In genomic region chr22:42185915-42186439, GRCh38 we compare ENCODE assay signal across 16 cellular contexts. TPM values are rescaled to one million over a fixed set of nuclear protein-coding genes. Genes with fewer than 3 reads are reported as not detected.
DNase-seq lines count a peak whose midpoint lies in the region; ATAC-seq and TF ChIP-seq lines count a peak whose summit lies in the region.
"Had no signal": no experiment of that assay in that cellular context is flagged by ENCODE, and none has a peak within 500 bp of the region (broad histone marks: within the 10 kb centered on the region; RNA-seq: fewer than 3 reads in every experiment).

No MANE protein-coding gene starts in this region.

- intact Hi-C loops in CD4-positive, alpha-beta T cell (cut with DNase I, micrococcal nuclease) = no loop called here

- CTCF ChIA-PET in CD4-positive, alpha-beta T cell (lab: Charles Lee) = interaction anchor here (0.5 to 2.2 kb wide), 2 partner anchors 16 to 582 kb away, joined by 5 to 6 read pairs; no protein-coding TSS in a partner anchor

- no peaks in the 10 kb centered on the region for H3K9me3 Mint-ChIP-seq in CD4-positive, alpha-beta T cell
- no peaks in the 10 kb centered on the region for H3K9me3 Mint-ChIP-seq in effector memory CD8-positive, alpha-beta T cell

- no peaks in the 10 kb centered on the region for H3K9me3 ChIP-seq in CD4-positive, alpha-beta T cell (ENCODE audit: control insufficient read depth, low read length)
- H3K9me3 ChIP-seq: Peyer's patch had no signal

- POLR2A ChIA-PET in CD4-positive, alpha-beta T cell (lab: Charles Lee) = no interaction called here

- peaks cover 9% of the 10 kb centered on the region for H3K36me3 Mint-ChIP-seq in CD4-positive, alpha-beta T cell (ENCODE audit: low read depth)
- H3K36me3 Mint-ChIP-seq in effector memory CD8-positive, alpha-beta T cell (ENCODE audit: insufficient read depth) = peaks cover 14% of the 10 kb centered on the region

- no peak overlapping the region for H3K4me3 Mint-ChIP-seq in CD4-positive, alpha-beta T cell
- no peak overlapping the region for H3K4me3 Mint-ChIP-seq in effector memory CD8-positive, alpha-beta T cell
- H3K4me3 Mint-ChIP-seq: B cell had no signal

- no peak overlapping the region for H3K27ac ChIP-seq in CD4-positive, alpha-beta T cell (ENCODE audit: low read depth, low read length)
- H3K27ac ChIP-seq: Peyer's patch had no signal

- DNase-seq in NCI-H2196 (lab: John Stamatoyannopoulos, UW; ENCODE audit: unreplicated experiment) (peak; percentile 18), NCI-H2196 treated with DMSO at 0.1 percent for 48 hours (lab: John Stamatoyannopoulos, UW; ENCODE audit: unreplicated experiment) (no peak), NCI-H1417 treated with DMSO at 0.1 percent for 48 hours (lab: John Stamatoyannopoulos, UW) (peak; percentile 22), NCI-H1105 treated with DMSO at 0.1 percent for 48 hours (lab: John Stamatoyannopoulos, UW) (no peak), NCI-H187 treated with DMSO at 0.1 percent for 48 hours (lab: John Stamatoyannopoulos, UW) (no peak)
- DNase-seq in CD4-positive, alpha-beta T cell = no peak
- DNase-seq in effector memory CD8-positive, alpha-beta T cell = no peak
- no peak for DNase-seq in central memory CD4-positive, alpha-beta T cell
- DNase-seq: DMS53; NCI-H2029 treated with DMSO at 0.1 percent for 48 hours; NCI-H2227 treated with DMSO at 0.1 percent for 48 hours; NCI-H524 treated with DMSO at 0.1 percent for 48 hours; NK-92 treated with Interleukin-12 subunit alpha and Interleukin-12 subunit beta, amount 100 ng/mL, for 24 hours; Peyer's patch had no signal

- H3K4me1 Mint-ChIP-seq in CD4-positive, alpha-beta T cell (ENCODE audit: low read depth) = peaks cover 94% of the 10 kb centered on the region
- H3K4me1 Mint-ChIP-seq in effector memory CD8-positive, alpha-beta T cell (ENCODE audit: low read depth in 2 of 2) = peaks cover 38 to 64% of the 10 kb centered on the region in 2 donors

- no peaks in the 10 kb centered on the region for H3K27me3 ChIP-seq in CD4-positive, alpha-beta T cell (ENCODE audit: control insufficient read depth, insufficient read depth, low read length)
- H3K27me3 ChIP-seq: Peyer's patch had no signal

- H3K27me3 Mint-ChIP-seq in CD4-positive, alpha-beta T cell = no peaks in the 10 kb centered on the region
- no peaks in the 10 kb centered on the region for H3K27me3 Mint-ChIP-seq in effector memory CD8-positive, alpha-beta T cell
- H3K27me3 Mint-ChIP-seq: B cell had no signal

- ATAC-seq in CD4-positive, alpha-beta T cell (ENCODE audit: poor library complexity) = no peak
- ATAC-seq in effector memory CD8-positive, alpha-beta T cell (replicated peaks) = no peak
- ATAC-seq: K562 had no signal

- H3K27ac Mint-ChIP-seq in CD4-positive, alpha-beta T cell = peak overlapping the region; percentile 83
- H3K27ac Mint-ChIP-seq in effector memory CD8-positive, alpha-beta T cell = peak overlapping the region; percentile 23 to 46
- H3K27ac Mint-ChIP-seq: B cell had no signal

- TF ChIP-seq CTCF in CD4-positive, alpha-beta T cell (IDR thresholded peaks at IDR 0.05) = no peak

RNA-seq across cellular contexts. Expression of gene CYP2D6, which starts 55.4 kb away (rescaled TPM):
- 1 to 10 TPM; 7.4 to 7.5 TPM for total RNA-seq in CD4-positive, alpha-beta T cell

Comparison
In these comparisons a context has a peak if more than half of its experiments do, and no peak if none do; other contexts are left out.
1. DNase-seq: peak in NCI-H2196 (single experiment) and NCI-H1417 treated with DMSO at 0.1 percent for 48 hours (single experiment); none in NCI-H2196 treated with DMSO at 0.1 percent for 48 hours (single experiment), CD4-positive, alpha-beta T cell (0 of 10), effector memory CD8-positive, alpha-beta T cell (0 of 3), NCI-H1105 treated with DMSO at 0.1 percent for 48 hours (single experiment), NCI-H187 treated with DMSO at 0.1 percent for 48 hours (single experiment) and central memory CD4-positive, alpha-beta T cell (single experiment).